In genomic region chr12:46276756-46277155, GRCh38 we compare ENCODE assay signal across 27 cellular contexts.
"Had no signal": no experiment of that assay in that cellular context is flagged by ENCODE, and none has a peak within 500 bp of the region (broad histone marks: within the 10 kb centered on the region; RNA-seq: fewer than 3 reads in every experiment).

No MANE protein-coding gene starts in this region.

- H3K79me2 ChIP-seq: hepatocyte had no signal

- H3K27me3 ChIP-seq: hepatocyte, pancreas, spleen, suprapubic skin, tibial artery, upper lobe of right lung had no signal

- H2AFZ ChIP-seq: hepatocyte had no signal

- H3K27ac Mint-ChIP-seq: mesothelial cell of epicardium; nephron; stimulated activated effector memory CD8-positive, alpha-beta T cell treated with anti-CD3 and anti-CD28 coated beads, Interleukin-12 subunit alpha, Interleukin-12 subunit beta, amount 100 ng/mL, for 72 hours; stimulated activated naive CD8-positive, alpha-beta T cell treated with anti-CD3 and anti-CD28 coated beads, Interleukin-15, Interleukin-2, amounts not matched to agents 100 ng/mL and 50 ng/mL, for 24 hours had no signal

- H3K36me3 Mint-ChIP-seq: mesothelial cell of epicardium had no signal

- H3K4me1 Mint-ChIP-seq: mesothelial cell of epicardium; neural crest cell; stimulated activated effector memory CD8-positive, alpha-beta T cell treated with anti-CD3 and anti-CD28 coated beads, Interleukin-12 subunit alpha, Interleukin-12 subunit beta, amount 100 ng/mL, for 72 hours had no signal

- H3K4me3 Mint-ChIP-seq: mesothelial cell of epicardium; naive thymus-derived CD4-positive, alpha-beta T cell; nephron; neural crest cell; stimulated activated effector memory CD8-positive, alpha-beta T cell treated with anti-CD3 and anti-CD28 coated beads, Interleukin-12 subunit alpha, Interleukin-12 subunit beta, amount 100 ng/mL, for 72 hours; stimulated activated naive CD8-positive, alpha-beta T cell treated with anti-CD3 and anti-CD28 coated beads, Interleukin-15, Interleukin-2, amounts not matched to agents 100 ng/mL and 50 ng/mL, for 24 hours had no signal

- H3K4me3 ChIP-seq: hepatocyte, left ventricle myocardium inferior, lung, pancreas, prostate gland, spleen, suprapubic skin, thoracic aorta, tibial artery, upper lobe of right lung had no signal

- DNase-seq: islet precursor cell; left ventricle myocardium inferior; mesendoderm; naive thymus-derived CD4-positive, alpha-beta T cell; nucleus accumbens; pancreas; posterior cingulate gyrus; retina; right cardiac atrium; small intestine; spleen; stimulated activated CD4-positive, alpha-beta T cell treated with anti-CD3 and anti-CD28 coated beads, Interleukin-4, amount 100 ng/mL, for 24 hours; stimulated activated naive CD4-positive, alpha-beta T cell; tibial artery; trophoblast cell; upper lobe of right lung had no signal

- H3K9me3 Mint-ChIP-seq: mesothelial cell of epicardium; nephron; neural crest cell; stimulated activated effector memory CD8-positive, alpha-beta T cell treated with anti-CD3 and anti-CD28 coated beads, Interleukin-12 subunit alpha, Interleukin-12 subunit beta, amount 100 ng/mL, for 72 hours; stimulated activated naive CD8-positive, alpha-beta T cell treated with anti-CD3 and anti-CD28 coated beads, Interleukin-15, Interleukin-2, amounts not matched to agents 100 ng/mL and 50 ng/mL, for 24 hours had no signal

- ATAC-seq: naive thymus-derived CD4-positive, alpha-beta T cell; pancreas; right cardiac atrium; sciatic nerve; stimulated activated effector memory CD8-positive, alpha-beta T cell treated with anti-CD3 and anti-CD28 coated beads, Interleukin-12 subunit alpha, Interleukin-12 subunit beta, amount 100 ng/mL, for 72 hours; upper lobe of right lung had no signal

- H3K9me3 ChIP-seq: pancreas, prostate gland, suprapubic skin, thoracic aorta, tibial artery, upper lobe of right lung had no signal

- H3K27ac ChIP-seq: hepatocyte, left ventricle myocardium inferior, pancreas, prostate gland, spleen, suprapubic skin, thoracic aorta, tibial artery, upper lobe of right lung had no signal

- H3K36me3 ChIP-seq: left ventricle myocardium inferior, pancreas, prostate gland, spleen, suprapubic skin, thoracic aorta, tibial artery, upper lobe of right lung had no signal

- H3K27me3 Mint-ChIP-seq: naive thymus-derived CD4-positive, alpha-beta T cell; stimulated activated naive CD8-positive, alpha-beta T cell treated with anti-CD3 and anti-CD28 coated beads, Interleukin-15, Interleukin-2, amounts not matched to agents 100 ng/mL and 50 ng/mL, for 24 hours had no signal

- H3K4me1 ChIP-seq: left ventricle myocardium inferior, pancreas, prostate gland, spleen, suprapubic skin, tibial artery, upper lobe of right lung had no signal

- H3K4me2 ChIP-seq: hepatocyte had no signal
